8 cellular contexts compared by ENCODE assay signal in genomic region chr1:8817413-8818324, GRCh38. TPM values are rescaled to one million over a fixed set of nuclear protein-coding genes. Genes with fewer than 3 reads are reported as not detected.
A peak's percentile ranks its signal among the peaks of the same experiment; 100 is the strongest.
DNase-seq lines count a peak whose midpoint lies in the region; ATAC-seq and TF ChIP-seq lines count a peak whose summit lies in the region.

TSS of gene RERE (minus strand) at chr1:8817640.

- no peaks in the 10 kb centered on the region for H3K36me3 Mint-ChIP-seq in CD14-positive monocyte

- H3K27ac Mint-ChIP-seq in CD14-positive monocyte: peak within 1 kb of the TSS; percentile 91 to 98 (median 95)

- ATAC-seq in GM19372 (IDR thresholded peaks at IDR 0.05; ENCODE audit: low read depth, unreplicated experiment) (peak; percentile 93), HG03521 (IDR thresholded peaks at IDR 0.05; ENCODE audit: unreplicated experiment) (peak; percentile 95)

- intact Hi-C loops in CD14-positive monocyte (cut with micrococcal nuclease) (no loop called here), lower leg skin (cut with DNase I; ENCODE audit: low total_unique reads) (no loop called here)

- peak within 1 kb of the TSS; percentile 95 for H3K4me3 ChIP-seq in lower leg skin (ENCODE audit: low read depth, poor library complexity, severe bottlenecking)

- peaks cover 0 to 2% (median 1%) of the 10 kb centered on the region in 3 donors for H3K27me3 Mint-ChIP-seq in CD14-positive monocyte (ENCODE audit: low read depth in 3 of 3)

- peaks cover 41% of the 10 kb centered on the region for H3K4me1 Mint-ChIP-seq in CD14-positive monocyte

- peak in 1 of 2 donors; percentile 93 for TF ChIP-seq POLR2A in lower leg skin (IDR thresholded peaks at IDR 0.05)

- 0 to 1% methylated on average over 49 to 52 of the region's 82 CpGs for WGBS in lower leg skin, 2 donors

- H3K9me3 Mint-ChIP-seq in CD14-positive monocyte: no peaks in the 10 kb centered on the region

- no peak for TF ChIP-seq CTCF in CD14-positive monocyte (IDR thresholded peaks at IDR 0.05)
- no peak for TF ChIP-seq CTCF in lower leg skin (IDR thresholded peaks at IDR 0.05)

- DNase-seq in CD14-positive monocyte (ENCODE audit: low spot score) (peak; percentile 91), NCI-H82 (lab: John Stamatoyannopoulos, UW) (peak; percentile 96), dermis microvascular lymphatic vessel endothelial cell (ENCODE audit: low read depth in 2 of 2) (peak; percentile 82 to 96), lower leg skin (ENCODE audit: low spot score in 2 of 2) (peak; percentile 91 to 98)
- peak; percentile 93 to 94 for DNase-seq in activated CD4-positive, alpha-beta T cell treated with anti-CD3 and anti-CD28 coated beads, Interleukin-2, amount 50 U/mL, for 4 hours
- peak; percentile 94 to 97 for DNase-seq in stimulated activated CD4-positive, alpha-beta T cell treated with anti-CD3 and anti-CD28 coated beads, Interleukin-4, amount 100 ng/mL, for 4 hours

- H3K4me3 Mint-ChIP-seq in CD14-positive monocyte: peak within 1 kb of the TSS; percentile 94 to 96

RNA-seq across cellular contexts. Expression of gene RERE, which starts in this region (rescaled TPM):
- 1 to 10 TPM; 1.2 to 3.8 TPM for polyA plus RNA-seq in CD14-positive monocyte
- 46.5 and 69.8 TPM in 2 replicates for total RNA-seq in dermis microvascular lymphatic vessel endothelial cell
- 10 to 100 TPM; 41.0 to 84.9 (median 76.8) TPM for total RNA-seq in lower leg skin

Comparison
In these comparisons a context has a peak if more than half of its experiments do, and no peak if none do; other contexts are left out.
1. Peak in every context shown above with its lines: DNase-seq, ATAC-seq and H3K4me3 ChIP-seq.